Comparison of ENCODE assay signal across 2 cellular contexts in the genomic region with DNA sequence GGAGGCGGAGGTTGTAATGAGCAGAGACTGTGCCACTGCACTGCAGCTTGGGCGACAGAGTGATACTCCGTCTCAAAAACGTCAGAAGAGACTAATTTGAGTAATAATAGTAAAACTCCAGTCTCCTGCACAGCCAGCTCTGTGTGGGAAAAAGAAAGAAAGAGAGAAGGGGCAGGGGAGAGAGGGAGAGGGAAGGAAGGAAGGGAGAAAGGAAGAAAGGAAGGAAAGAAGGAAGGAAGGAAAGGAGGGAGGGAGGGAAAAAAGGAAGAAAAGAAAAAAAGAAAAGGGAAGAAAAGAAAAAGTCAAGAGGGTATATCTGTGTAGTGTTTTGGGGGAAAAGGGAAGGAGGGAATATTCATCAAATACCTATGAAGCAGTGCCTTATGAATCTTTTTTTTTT.
TF ChIP-seq lines count a peak whose summit lies in the region.

No MANE protein-coding gene starts in this region.

TF ChIP-seq in HEK293, 187 proteins besides CTCF, POLR2A, EP300 and RAD21:
- TF ChIP-seq ZNF324 (tag by site-specific recombination; IDR thresholded peaks at IDR 0.05) (no peak), PRDM1 (tag by site-specific recombination; IDR thresholded peaks at IDR 0.05) (peak; percentile 44; the same call in 1 of the 2 replicates), ZNF837 (tag by site-specific recombination; IDR thresholded peaks at IDR 0.05) (no peak), ZNF514 (tag by site-specific recombination; IDR thresholded peaks at IDR 0.05) (no peak), ZNF366 (tag by site-specific recombination; conservative IDR thresholded peaks at IDR 0.05) (peak; percentile 71)
- TF ChIP-seq, protein P1, sequence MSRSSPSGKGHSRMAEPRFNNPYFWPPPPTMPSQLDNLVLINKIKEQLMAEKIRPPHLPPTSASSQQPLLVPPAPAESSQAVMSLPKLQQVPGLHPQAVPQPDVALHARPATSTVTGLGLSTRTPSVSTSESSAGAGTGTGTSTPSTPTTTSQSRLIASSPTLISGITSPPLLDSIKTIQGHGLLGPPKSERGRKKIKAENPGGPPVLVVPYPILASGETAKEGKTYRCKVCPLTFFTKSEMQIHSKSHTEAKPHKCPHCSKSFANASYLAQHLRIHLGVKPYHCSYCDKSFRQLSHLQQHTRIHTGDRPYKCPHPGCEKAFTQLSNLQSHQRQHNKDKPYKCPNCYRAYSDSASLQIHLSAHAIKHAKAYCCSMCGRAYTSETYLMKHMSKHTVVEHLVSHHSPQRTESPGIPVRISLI (tag by site-specific recombination; IDR thresholded peaks at IDR 0.05): no peak
- TF ChIP-seq, protein P2, sequence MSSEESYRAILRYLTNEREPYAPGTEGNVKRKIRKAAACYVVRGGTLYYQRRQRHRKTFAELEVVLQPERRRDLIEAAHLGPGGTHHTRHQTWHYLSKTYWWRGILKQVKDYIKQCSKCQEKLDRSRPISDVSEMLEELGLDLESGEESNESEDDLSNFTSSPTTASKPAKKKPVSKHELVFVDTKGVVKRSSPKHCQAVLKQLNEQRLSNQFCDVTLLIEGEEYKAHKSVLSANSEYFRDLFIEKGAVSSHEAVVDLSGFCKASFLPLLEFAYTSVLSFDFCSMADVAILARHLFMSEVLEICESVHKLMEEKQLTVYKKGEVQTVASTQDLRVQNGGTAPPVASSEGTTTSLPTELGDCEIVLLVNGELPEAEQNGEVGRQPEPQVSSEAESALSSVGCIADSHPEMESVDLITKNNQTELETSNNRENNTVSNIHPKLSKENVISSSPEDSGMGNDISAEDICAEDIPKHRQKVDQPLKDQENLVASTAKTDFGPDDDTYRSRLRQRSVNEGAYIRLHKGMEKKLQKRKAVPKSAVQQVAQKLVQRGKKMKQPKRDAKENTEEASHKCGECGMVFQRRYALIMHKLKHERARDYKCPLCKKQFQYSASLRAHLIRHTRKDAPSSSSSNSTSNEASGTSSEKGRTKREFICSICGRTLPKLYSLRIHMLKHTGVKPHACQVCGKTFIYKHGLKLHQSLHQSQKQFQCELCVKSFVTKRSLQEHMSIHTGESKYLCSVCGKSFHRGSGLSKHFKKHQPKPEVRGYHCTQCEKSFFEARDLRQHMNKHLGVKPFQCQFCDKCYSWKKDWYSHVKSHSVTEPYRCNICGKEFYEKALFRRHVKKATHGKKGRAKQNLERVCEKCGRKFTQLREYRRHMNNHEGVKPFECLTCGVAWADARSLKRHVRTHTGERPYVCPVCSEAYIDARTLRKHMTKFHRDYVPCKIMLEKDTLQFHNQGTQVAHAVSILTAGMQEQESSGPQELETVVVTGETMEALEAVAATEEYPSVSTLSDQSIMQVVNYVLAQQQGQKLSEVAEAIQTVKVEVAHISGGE (tag by site-specific recombination; conservative IDR thresholded peaks at IDR 0.05; ENCODE audit: low read depth): no peak

TF ChIP-seq in K562, 482 proteins besides CTCF, POLR2A, EP300 and RAD21:
- TF ChIP-seq, protein P3, sequence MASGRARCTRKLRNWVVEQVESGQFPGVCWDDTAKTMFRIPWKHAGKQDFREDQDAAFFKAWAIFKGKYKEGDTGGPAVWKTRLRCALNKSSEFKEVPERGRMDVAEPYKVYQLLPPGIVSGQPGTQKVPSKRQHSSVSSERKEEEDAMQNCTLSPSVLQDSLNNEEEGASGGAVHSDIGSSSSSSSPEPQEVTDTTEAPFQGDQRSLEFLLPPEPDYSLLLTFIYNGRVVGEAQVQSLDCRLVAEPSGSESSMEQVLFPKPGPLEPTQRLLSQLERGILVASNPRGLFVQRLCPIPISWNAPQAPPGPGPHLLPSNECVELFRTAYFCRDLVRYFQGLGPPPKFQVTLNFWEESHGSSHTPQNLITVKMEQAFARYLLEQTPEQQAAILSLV (tag; IDR thresholded peaks at IDR 0.05): no peak
- TF ChIP-seq JUND (IDR thresholded peaks at IDR 0.05; ENCODE audit: borderline replicate concordance, low read depth, low read length) (no peak), JUND (tag; IDR thresholded peaks at IDR 0.05; ENCODE audit: borderline replicate concordance, low read depth, low read length) (no peak), ZNF41 (CRISPR knock-in tag; conservative IDR thresholded peaks at IDR 0.05) (no peak), KLF10 (CRISPR knock-in tag; IDR thresholded peaks at IDR 0.05) (no peak), ATF1 (CRISPR knock-in tag; IDR thresholded peaks at IDR 0.05) (no peak), ATF1 (tag; IDR thresholded peaks at IDR 0.05) (no peak)
- TF ChIP-seq, protein P4, sequence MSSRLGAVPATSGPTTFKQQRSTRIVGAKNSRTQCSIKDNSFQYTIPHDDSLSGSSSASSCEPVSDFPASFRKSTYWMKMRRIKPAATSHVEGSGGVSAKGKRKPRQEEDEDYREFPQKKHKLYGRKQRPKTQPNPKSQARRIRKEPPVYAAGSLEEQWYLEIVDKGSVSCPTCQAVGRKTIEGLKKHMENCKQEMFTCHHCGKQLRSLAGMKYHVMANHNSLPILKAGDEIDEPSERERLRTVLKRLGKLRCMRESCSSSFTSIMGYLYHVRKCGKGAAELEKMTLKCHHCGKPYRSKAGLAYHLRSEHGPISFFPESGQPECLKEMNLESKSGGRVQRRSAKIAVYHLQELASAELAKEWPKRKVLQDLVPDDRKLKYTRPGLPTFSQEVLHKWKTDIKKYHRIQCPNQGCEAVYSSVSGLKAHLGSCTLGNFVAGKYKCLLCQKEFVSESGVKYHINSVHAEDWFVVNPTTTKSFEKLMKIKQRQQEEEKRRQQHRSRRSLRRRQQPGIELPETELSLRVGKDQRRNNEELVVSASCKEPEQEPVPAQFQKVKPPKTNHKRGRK (tag; IDR thresholded peaks at IDR 0.05): peak; percentile 78
- TF ChIP-seq, protein P5, sequence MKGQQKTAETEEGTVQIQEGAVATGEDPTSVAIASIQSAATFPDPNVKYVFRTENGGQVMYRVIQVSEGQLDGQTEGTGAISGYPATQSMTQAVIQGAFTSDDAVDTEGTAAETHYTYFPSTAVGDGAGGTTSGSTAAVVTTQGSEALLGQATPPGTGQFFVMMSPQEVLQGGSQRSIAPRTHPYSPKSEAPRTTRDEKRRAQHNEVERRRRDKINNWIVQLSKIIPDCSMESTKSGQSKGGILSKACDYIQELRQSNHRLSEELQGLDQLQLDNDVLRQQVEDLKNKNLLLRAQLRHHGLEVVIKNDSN (CRISPR knock-in tag; IDR thresholded peaks at IDR 0.05): no peak
TF ChIP-seq in K562: peak in this region for 1.
